ENCODE assay signal across 8 cellular contexts in the genomic region with DNA sequence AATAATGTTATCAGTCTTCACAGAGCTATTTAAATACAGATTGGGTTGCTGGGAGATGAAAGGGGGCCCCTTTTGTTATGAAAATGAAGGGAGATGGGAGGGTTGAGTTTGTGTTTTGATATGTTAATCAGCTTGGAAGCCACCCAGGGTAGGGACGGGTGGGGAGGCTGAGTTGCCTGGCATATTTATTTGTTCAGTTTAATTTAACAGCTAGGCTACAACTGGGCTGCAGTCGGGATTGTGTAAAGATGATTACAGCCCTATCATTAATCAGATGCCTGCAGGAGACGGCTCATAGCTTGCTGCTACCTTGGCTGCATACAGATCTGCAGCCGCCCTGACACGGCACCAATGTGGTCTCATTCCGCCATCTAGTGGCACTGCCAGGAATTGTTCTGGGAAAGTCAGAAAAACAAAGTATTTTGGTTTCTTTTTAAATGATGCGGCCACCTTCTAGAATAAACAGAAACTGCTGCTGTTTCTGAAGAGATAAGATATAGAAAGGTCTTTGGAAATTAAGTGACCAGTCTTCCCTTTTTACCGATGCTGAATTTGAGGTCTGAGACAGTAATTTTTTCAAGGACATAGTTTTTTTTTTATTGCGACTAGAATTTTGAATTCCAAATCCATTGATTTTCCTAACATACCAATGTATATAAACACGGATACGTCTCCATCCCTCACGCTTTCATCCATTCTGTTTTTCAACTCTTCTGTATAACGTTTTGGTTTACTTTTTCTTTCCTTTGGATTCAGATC.
A peak's percentile ranks its signal among the peaks of the same experiment; 100 is the strongest.
DNase-seq lines count a peak whose midpoint lies in the region; ATAC-seq, FAIRE-seq and TF ChIP-seq lines count a peak whose summit lies in the region.

No MANE protein-coding gene starts in this region.

- no peaks in the 10 kb centered on the region for H3K9me3 ChIP-seq in CD4-positive, CD25-positive, alpha-beta regulatory T cell (ENCODE audit: control insufficient read depth in 2 of 2, low read length in 2 of 2)

- H3K27ac Mint-ChIP-seq in CD4-positive, CD25-positive, alpha-beta regulatory T cell = no peak overlapping the region

- H3K4me1 ChIP-seq in CD4-positive, CD25-positive, alpha-beta regulatory T cell (ENCODE audit: control insufficient read depth, insufficient read depth, low read length, poor library complexity, severe bottlenecking) = peaks cover 5% of the 10 kb centered on the region

- H3K27ac ChIP-seq in CD4-positive, CD25-positive, alpha-beta regulatory T cell (ENCODE audit: insufficient read depth, low read length, poor library complexity, severe bottlenecking) = no peak overlapping the region
- H3K27ac ChIP-seq in temporal lobe (ENCODE audit: low read depth, low read length) = peak overlapping the region; percentile 31

- H3K36me3 ChIP-seq in CD4-positive, CD25-positive, alpha-beta regulatory T cell (ENCODE audit: control insufficient read depth, insufficient read depth, low read length) = no peaks in the 10 kb centered on the region

- H3K27me3 Mint-ChIP-seq in CD4-positive, CD25-positive, alpha-beta regulatory T cell = peaks cover 13% of the 10 kb centered on the region

- peaks cover 0 to 8% (median 6%) of the 10 kb centered on the region in 4 donors for H3K4me1 Mint-ChIP-seq in CD4-positive, CD25-positive, alpha-beta regulatory T cell

- H3K9me3 Mint-ChIP-seq in CD4-positive, CD25-positive, alpha-beta regulatory T cell = peaks cover 0 to 5% (median 1%) of the 10 kb centered on the region in 7 donors

- no peaks in the 10 kb centered on the region for H3K36me3 Mint-ChIP-seq in CD4-positive, CD25-positive, alpha-beta regulatory T cell

- H3K4me3 ChIP-seq in CD4-positive, CD25-positive, alpha-beta regulatory T cell (ENCODE audit: low read depth, low read length) = peak overlapping the region; percentile 62
- H3K4me3 ChIP-seq in HFF-Myc (replicated peaks; ENCODE audit: low read depth, low read length) = no peak overlapping the region

- H3K27me3 ChIP-seq in CD4-positive, CD25-positive, alpha-beta regulatory T cell (ENCODE audit: control insufficient read depth, insufficient read depth, low read length) = peaks cover 6% of the 10 kb centered on the region

- peak; percentile 69 to 70 for ATAC-seq in CD4-positive, CD25-positive, alpha-beta regulatory T cell (ENCODE audit: low read depth in 2 of 2)
- ATAC-seq in HG03432 (IDR thresholded peaks at IDR 0.05; ENCODE audit: unreplicated experiment) = no peak

- H3K4me3 Mint-ChIP-seq in CD4-positive, CD25-positive, alpha-beta regulatory T cell = peak overlapping the region in 2 of 4 donors; percentile 10 to 57

- DNase-seq in CD4-positive, CD25-positive, alpha-beta regulatory T cell = peak; percentile 32 to 70 (median 51)
- peak; percentile 17 for DNase-seq in HFF-Myc (ENCODE audit: extremely low read depth, low read depth)
- DNase-seq in RCC 7860 (ENCODE audit: low spot score) = peak; percentile 25
- DNase-seq in activated naive CD4-positive, alpha-beta T cell (lab: John Stamatoyannopoulos, UW) = peak; percentile 3 to 27 (median 20)
- peak; percentile 34 for DNase-seq in germinal center (ENCODE audit: low spot score)
- DNase-seq in occipital lobe (lab: John Stamatoyannopoulos, UW) = peak; percentile 68

- FAIRE-seq in RCC 7860 (lab: Jason Lieb, UNC) = no peak

- peak; percentile 73 for TF ChIP-seq CTCF in HFF-Myc (IDR thresholded peaks at IDR 0.05; ENCODE audit: low read depth, low read length, missing control alignments)

Comparison
In these comparisons a context has a peak if more than half of its experiments do, and no peak if none do; other contexts are left out.
1. DNase-seq: peak in every context shown above with its lines; median percentile 68 in occipital lobe; 51 in CD4-positive, CD25-positive, alpha-beta regulatory T cell; 34 in germinal center; 25 in RCC 7860; 20 in activated naive CD4-positive, alpha-beta T cell; 17 in HFF-Myc.